30 cellular contexts compared by ENCODE assay signal in the genomic region with DNA sequence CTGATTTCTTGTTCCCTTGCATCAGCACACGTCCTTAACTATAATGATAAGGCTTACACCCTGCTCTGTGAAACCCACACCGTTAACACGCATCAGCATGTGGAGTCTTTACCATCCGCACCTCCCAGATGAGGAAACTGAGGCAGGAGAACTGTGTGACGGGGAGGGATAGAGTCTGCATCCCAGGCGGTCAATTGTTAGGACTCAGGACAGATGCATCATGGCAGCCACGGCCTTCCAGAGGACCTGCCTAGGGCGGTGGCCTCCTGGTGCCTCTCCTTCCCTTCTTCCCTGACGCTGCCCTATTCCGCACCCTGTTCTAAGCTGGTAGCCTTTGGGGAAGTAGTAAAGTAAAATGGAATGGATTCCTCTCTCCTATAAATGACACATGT.
"Had no signal": no experiment of that assay in that cellular context is flagged by ENCODE, and none has a peak within 500 bp of the region (broad histone marks: within the 10 kb centered on the region; RNA-seq: fewer than 3 reads in every experiment).

No MANE protein-coding gene starts in this region.

- H3K4me3 ChIP-seq: adrenal gland, ascending aorta, body of pancreas, breast epithelium, cardiac muscle cell had no signal

- DNase-seq: activated gamma-delta T cell; activated gamma-delta T cell treated with Interleukin-2 at 50 U/mL for 16 hours; activated naive CD4-positive, alpha-beta T cell; activated naive CD4-positive, alpha-beta T cell treated with anti-CD3 and anti-CD28 coated beads for 36 hours; activated naive CD4-positive, alpha-beta T cell treated with anti-CD3 and anti-CD28 coated beads, Interleukin-2, amount 10 ng/mL, durations not matched to agents 7 days and 5 days; activated naive CD4-positive, alpha-beta T cell treated with anti-CD3 and anti-CD28 coated beads, Interleukin-2, amount 50 U/mL, for 16 hours; activated naive CD4-positive, alpha-beta T cell treated with Interleukin-2 at 50 U/mL for 16 hours; activated naive CD8-positive, alpha-beta T cell treated with anti-CD3 and anti-CD28 coated beads for 36 hours; activated naive CD8-positive, alpha-beta T cell treated with anti-CD3 and anti-CD28 coated beads, Interleukin-2, amount 10 ng/mL, durations not matched to agents 7 days and 5 days; activated naive CD8-positive, alpha-beta T cell treated with anti-CD3 and anti-CD28 coated beads, Interleukin-2, amount 50 U/mL, for 24 hours; activated T-cell treated with anti-CD3 and anti-CD28 coated beads for 4 hours; activated T-cell treated with anti-CD3 and anti-CD28 coated beads, Interleukin-2, amount 50 U/mL, for 1 hour; activated T-cell treated with anti-CD3 and anti-CD28 coated beads, Interleukin-2, amount 50 U/mL, for 24 hours; activated T-cell treated with anti-CD3 and anti-CD28 coated beads, Interleukin-2, amount 50 U/mL, for 4 hours; activated T-cell treated with anti-CD3 and anti-CD28 coated beads, Interleukin-2, amount 50 U/mL, for 48 hours; activated T-cell treated with anti-CD3 and anti-CD28 coated beads, Interleukin-2, amount 50 U/mL, for 72 hours; amniotic stem cell; amygdala; anterior cingulate cortex; aorta; body of pancreas; brain microvascular endothelial cell; caudate nucleus; cerebellar nuclear complex had no signal

- H3K9me3 ChIP-seq: adrenal gland, ascending aorta, body of pancreas, breast epithelium had no signal

- H3K27ac ChIP-seq: adrenal gland, ascending aorta, body of pancreas, brain microvascular endothelial cell, breast epithelium, cardiac muscle cell had no signal

- H3K36me3 ChIP-seq: adrenal gland, ascending aorta, brain microvascular endothelial cell, breast epithelium, cardiac muscle cell had no signal

- H3K4me1 ChIP-seq: adrenal gland, ascending aorta, body of pancreas, breast epithelium had no signal

- H3K27me3 ChIP-seq: adrenal gland, ascending aorta, body of pancreas, brain microvascular endothelial cell had no signal

- ATAC-seq: activated naive CD4-positive, alpha-beta T cell treated with anti-CD3 and anti-CD28 coated beads, Interleukin-2, amount 50 U/mL, for 72 hours; activated naive CD8-positive, alpha-beta T cell treated with anti-CD3 and anti-CD28 coated beads, Interleukin-2, amount 50 U/mL, for 24 hours; activated T-cell treated with anti-CD3 and anti-CD28 coated beads, Interleukin-2, amount 50 U/mL, for 4 hours; activated T-cell treated with anti-CD3 and anti-CD28 coated beads, Interleukin-2, amount 50 U/mL, for 72 hours; activated T-helper 17 cell treated with anti-CD3 and anti-CD28 coated beads, Interleukin-2, amount 50 U/mL, for 72 hours; body of pancreas had no signal
